ENCODE assay signal across 1 cellular context in the genomic region with DNA sequence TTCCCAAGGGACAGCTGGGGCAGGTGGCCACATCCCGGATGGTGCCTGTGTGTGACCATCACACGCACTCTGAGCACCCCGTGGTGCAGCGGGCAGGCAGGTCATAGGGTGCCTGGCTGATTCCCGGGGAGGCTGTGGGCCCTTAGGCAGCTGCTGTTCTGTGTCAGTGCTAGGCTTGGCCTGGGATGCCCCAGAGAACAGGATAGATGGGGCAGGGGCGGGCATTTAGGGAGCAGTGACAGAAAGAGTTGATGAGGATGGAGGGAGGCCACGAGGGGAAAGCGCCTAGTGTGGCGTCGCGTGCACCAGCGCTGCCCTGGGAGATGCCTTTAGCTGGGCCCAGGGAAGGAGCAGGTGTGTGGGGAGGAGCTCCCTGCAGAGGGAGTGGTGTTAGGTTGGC. TPM values are rescaled to one million over a fixed set of nuclear protein-coding genes. Genes with fewer than 3 reads are reported as not detected.
"Had no signal": no experiment of that assay in that cellular context is flagged by ENCODE, and none has a peak within 500 bp of the region (broad histone marks: within the 10 kb centered on the region; RNA-seq: fewer than 3 reads in every experiment).

No MANE protein-coding gene starts in this region.

RNA-seq across cellular contexts. Expression of gene PSG8, which starts 1.4 kb away (rescaled TPM):
- total RNA-seq: GM12878 had no signal
- polyA plus RNA-seq: GM12878 had no signal

RNA-seq across cellular contexts. Expression of gene PSG3, which starts 26.6 kb away (rescaled TPM):
- total RNA-seq: GM12878 had no signal
- polyA plus RNA-seq: GM12878 had no signal
